In the genomic region with DNA sequence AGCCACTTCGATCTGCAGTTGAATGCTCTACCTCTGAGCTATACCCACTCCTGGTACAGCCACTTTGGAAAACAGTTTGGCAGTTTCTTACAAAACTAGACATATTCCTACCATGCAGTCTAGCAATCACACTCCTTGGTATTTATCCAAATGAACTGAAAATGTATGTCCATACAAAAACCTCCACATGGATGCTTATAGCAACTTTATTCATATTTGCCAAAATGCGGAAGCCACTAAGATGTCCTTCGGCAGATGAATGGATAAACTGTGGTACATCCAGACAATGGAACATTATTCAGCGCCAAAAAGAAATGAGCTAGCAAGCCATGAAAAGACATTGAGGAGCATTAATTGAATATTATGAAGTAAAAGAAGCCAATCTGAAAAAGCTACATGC, we compare ENCODE assay signal across 11 cellular contexts. TPM values are rescaled to one million over a fixed set of nuclear protein-coding genes. Genes with fewer than 3 reads are reported as not detected.
"Had no signal": no experiment of that assay in that cellular context is flagged by ENCODE, and none has a peak within 500 bp of the region (broad histone marks: within the 10 kb centered on the region; RNA-seq: fewer than 3 reads in every experiment).

No MANE protein-coding gene starts in this region.

- ATAC-seq: HepG2, K562 had no signal

- H3K27ac Mint-ChIP-seq: IgD-negative memory B cell had no signal

- H3K4me1 Mint-ChIP-seq: IgD-negative memory B cell had no signal

- DNase-seq: IMR-90, KBM-7, KG1 had no signal

- H3K27ac ChIP-seq: HL-60, KMS-11 had no signal

- H3K4me3 Mint-ChIP-seq: IgD-negative memory B cell had no signal

- H3K9me3 Mint-ChIP-seq: IgD-negative memory B cell had no signal

- H3K4me2 ChIP-seq: KMS-11 had no signal

- H3K4me3 ChIP-seq: K562 had no signal

- H3K9ac ChIP-seq: KMS-11 had no signal

- FAIRE-seq: HepG2, HTR-8/SVneo, K562 had no signal

RNA-seq across cellular contexts. Expression of a gene that starts 45.3 kb away (rescaled TPM):
- total RNA-seq: HT-29, HT1080 had no signal
